ENCODE assay signal across 11 cellular contexts in genomic region chr2:88310787-88311186, GRCh38.
"Had no signal": no experiment of that assay in that cellular context is flagged by ENCODE, and none has a peak within 500 bp of the region (broad histone marks: within the 10 kb centered on the region; RNA-seq: fewer than 3 reads in every experiment).

No MANE protein-coding gene starts in this region.

- DNase-seq: GM23248, GOT3, H7, H9, HCEC 1CT, HFFc6 had no signal

- H3K4me2 ChIP-seq: GM23338 had no signal

- H3K4me1 ChIP-seq: HAP-1 had no signal

- H3K36me3 ChIP-seq: HAP-1 had no signal

- H3K9ac ChIP-seq: GM23248 had no signal

- H2AFZ ChIP-seq: GM23248, GM23338 had no signal

- H3K4me3 ChIP-seq: GM23248, GM23338, HAP-1 had no signal

- ATAC-seq: GM23338, HCT116 had no signal

- H3K9me3 ChIP-seq: HAP-1 had no signal

- FAIRE-seq: H1, H54 had no signal

- H3K27ac ChIP-seq: GM23248 had no signal
